Comparison of ENCODE assay signal across 16 cellular contexts in the genomic region with DNA sequence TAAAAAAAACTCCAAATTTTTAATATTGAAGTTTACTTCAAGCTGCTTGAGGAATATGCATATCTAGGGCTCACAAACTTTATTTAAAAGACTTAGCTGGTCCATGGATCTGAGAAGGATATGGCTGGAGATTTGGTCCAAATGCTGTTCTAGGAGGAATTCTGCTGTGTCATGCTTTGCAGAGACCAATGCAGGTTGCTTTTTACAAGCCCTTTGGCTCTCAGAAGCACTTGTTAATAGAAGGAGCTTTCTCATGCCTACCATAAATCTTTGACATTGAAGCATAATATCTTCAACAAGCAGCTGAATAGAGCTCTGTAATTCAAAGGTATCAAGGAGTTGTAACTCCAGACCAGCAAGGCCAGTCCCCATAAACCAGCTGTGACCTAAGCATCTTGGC.
"Had no signal": no experiment of that assay in that cellular context is flagged by ENCODE, and none has a peak within 500 bp of the region (broad histone marks: within the 10 kb centered on the region; RNA-seq: fewer than 3 reads in every experiment).

No MANE protein-coding gene starts in this region.

- DNase-seq: activated CD4-positive, alpha-beta memory T cell treated with anti-CD3 and anti-CD28 coated beads, Interleukin-2, amount 10 ng/mL, durations not matched to agents 7 days and 5 days; activated CD4-positive, alpha-beta T cell treated with anti-CD3 and anti-CD28 coated beads for 4 hours; activated effector memory CD4-positive, alpha-beta T cell treated with Interleukin-2 at 50 U/mL for 16 hours; activated naive CD4-positive, alpha-beta T cell treated with anti-CD3 and anti-CD28 coated beads, Interleukin-2, amount 50 U/mL, for 16 hours; activated T-cell treated with anti-CD3 and anti-CD28 coated beads, Interleukin-2, amount 50 U/mL, for 4 hours; amniotic stem cell; body of pancreas; left colon; stimulated activated CD4-positive, alpha-beta T cell treated with anti-CD3 and anti-CD28 coated beads, Interleukin-1b, Interleukin-23, amount 100 ng/mL, for 48 hours; stomach; WERI-Rb-1 had no signal

- H3K36me3 ChIP-seq: stomach, thoracic aorta, WERI-Rb-1 had no signal

- ATAC-seq: activated T-cell treated with anti-CD3 and anti-CD28 coated beads, Interleukin-2, amount 50 U/mL, for 4 hours; body of pancreas; esophagus mucosa; left colon; sciatic nerve had no signal

- H3K4me3 ChIP-seq: body of pancreas, coronary artery, lung, stomach, thoracic aorta had no signal

- H3K27ac ChIP-seq: body of pancreas, coronary artery, stomach, thoracic aorta, WERI-Rb-1 had no signal

- H3K27me3 ChIP-seq: body of pancreas, stomach had no signal

- H3K9me3 ChIP-seq: body of pancreas, stomach, thoracic aorta had no signal
